ENCODE assay signal across 1 cellular context in the genomic region with DNA sequence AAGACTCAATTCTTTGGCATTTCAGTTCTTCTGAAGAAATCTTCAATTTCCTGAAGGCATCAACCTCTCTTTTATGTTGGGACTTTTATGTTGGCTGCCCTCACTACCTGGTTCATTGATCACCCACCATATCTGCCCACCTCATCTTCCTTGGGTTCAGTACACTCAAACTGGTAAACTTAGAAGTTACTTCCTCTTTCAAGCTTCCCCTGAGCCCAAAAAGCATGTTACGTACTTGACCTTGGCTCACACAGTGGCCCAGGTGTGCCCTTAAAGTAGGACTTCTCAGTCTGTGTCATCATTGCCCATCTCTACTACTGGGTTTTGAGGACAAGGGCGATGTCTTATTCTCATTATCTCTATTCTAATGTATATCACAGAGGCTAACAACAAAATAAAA.
TF ChIP-seq lines count a peak whose summit lies in the region.

No MANE protein-coding gene starts in this region.

TF ChIP-seq in H1, 55 proteins besides CTCF, POLR2A, EP300 and RAD21 (continued from another document):
- TF ChIP-seq GTF2F1 (IDR thresholded peaks at IDR 0.05; ENCODE audit: borderline replicate concordance, low read depth, low read length) (no peak), CBX5 (IDR thresholded peaks at IDR 0.05; ENCODE audit: low read depth, low read length) (no peak)
